In the genomic region with DNA sequence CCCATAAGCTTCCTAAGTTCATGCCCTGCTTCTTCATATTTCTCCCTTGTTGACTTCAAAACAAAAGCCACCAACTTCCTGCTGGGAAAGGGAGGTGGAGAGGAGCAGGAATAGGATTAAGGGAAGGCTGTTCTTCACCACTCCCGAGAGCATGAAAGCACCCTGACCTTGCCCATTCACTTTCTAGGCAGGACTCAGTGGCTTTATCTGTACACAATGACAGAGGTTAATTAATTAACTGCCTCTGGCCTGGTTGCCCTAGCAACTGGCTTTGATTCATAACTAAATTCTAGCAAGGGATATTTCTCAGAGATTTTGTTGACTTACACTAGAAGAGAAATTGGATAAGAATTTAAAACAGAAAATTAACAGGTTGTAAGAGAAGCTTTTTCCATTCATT, we compare ENCODE assay signal across 26 cellular contexts.
"Had no signal": no experiment of that assay in that cellular context is flagged by ENCODE, and none has a peak within 500 bp of the region (broad histone marks: within the 10 kb centered on the region; RNA-seq: fewer than 3 reads in every experiment).

No MANE protein-coding gene starts in this region.

- H3K9me3 Mint-ChIP-seq: activated naive CD8-positive, alpha-beta T cell treated with anti-CD3 and anti-CD28 coated beads, Interleukin-2, amount 10 ng/mL, durations not matched to agents 7 days and 5 days had no signal

- H3K4me3 ChIP-seq: SK-N-MC had no signal

- H3K4me1 Mint-ChIP-seq: activated naive CD8-positive, alpha-beta T cell treated with anti-CD3 and anti-CD28 coated beads, Interleukin-2, amount 10 ng/mL, durations not matched to agents 7 days and 5 days had no signal

- H3K27me3 Mint-ChIP-seq: activated naive CD8-positive, alpha-beta T cell treated with anti-CD3 and anti-CD28 coated beads, Interleukin-2, amount 10 ng/mL, durations not matched to agents 7 days and 5 days had no signal

- H3K27ac ChIP-seq: SK-N-MC had no signal

- H3K4me3 Mint-ChIP-seq: activated CD8-positive, alpha-beta T cell treated with anti-CD3 and anti-CD28 coated beads, Interleukin-2, amount 10 ng/mL, durations not matched to agents 7 days and 5 days; activated naive CD8-positive, alpha-beta T cell treated with anti-CD3 and anti-CD28 coated beads, Interleukin-2, amount 10 ng/mL, durations not matched to agents 7 days and 5 days had no signal

- ATAC-seq: activated CD8-positive, alpha-beta T cell treated with anti-CD3 and anti-CD28 coated beads, Interleukin-2, amount 10 ng/mL, durations not matched to agents 7 days and 5 days; Panc1; Right ventricle myocardium inferior had no signal

- DNase-seq: activated CD4-positive, alpha-beta T cell treated with anti-CD3 and anti-CD28 coated beads for 48 hours; activated CD4-positive, alpha-beta T cell treated with anti-CD3 and anti-CD28 coated beads, Interleukin-2, amount 50 U/mL, for 4 hours; activated CD4-positive, CD25-positive, alpha-beta regulatory T cell treated with anti-CD3 and anti-CD28 coated beads, Interleukin-2, amount 50 U/mL, for 72 hours; activated CD8-positive, alpha-beta memory T cell treated with anti-CD3 and anti-CD28 coated beads, Interleukin-2, amount 50 U/mL, for 48 hours; activated CD8-positive, alpha-beta T cell treated with anti-CD3 and anti-CD28 coated beads, Interleukin-2, amount 10 ng/mL, durations not matched to agents 7 days and 5 days; activated naive CD4-positive, alpha-beta T cell treated with anti-CD3 and anti-CD28 coated beads, Interleukin-2, amount 50 U/mL, for 16 hours; activated naive CD8-positive, alpha-beta T cell treated with anti-CD3 and anti-CD28 coated beads, Interleukin-2, amount 10 ng/mL, durations not matched to agents 7 days and 5 days; activated T-cell treated with anti-CD3 and anti-CD28 coated beads, Interleukin-2, amount 50 U/mL, for 1 hour; aorta; central memory CD4-positive, alpha-beta T cell; Karpas-422; MM.1S; NCI-H1105; NCI-H1436; NCI-H1694 treated with DMSO at 0.1 percent for 48 hours; NCI-H2029 treated with DMSO at 0.1 percent for 48 hours; NCI-H345; NCI-H510A; NCI-H526 treated with DMSO at 0.1 percent for 48 hours; NK-92 treated with Interleukin-12 subunit alpha and Interleukin-12 subunit beta, amount 100 ng/mL, for 24 hours; OCI-M1; RPMI8226; SW 1271 had no signal

- H3K27ac Mint-ChIP-seq: activated CD8-positive, alpha-beta T cell treated with anti-CD3 and anti-CD28 coated beads, Interleukin-2, amount 10 ng/mL, durations not matched to agents 7 days and 5 days; activated naive CD8-positive, alpha-beta T cell treated with anti-CD3 and anti-CD28 coated beads, Interleukin-2, amount 10 ng/mL, durations not matched to agents 7 days and 5 days had no signal

- H3K36me3 Mint-ChIP-seq: activated naive CD8-positive, alpha-beta T cell treated with anti-CD3 and anti-CD28 coated beads, Interleukin-2, amount 10 ng/mL, durations not matched to agents 7 days and 5 days had no signal
